Comparison of ENCODE assay signal across 24 cellular contexts in the genomic region with DNA sequence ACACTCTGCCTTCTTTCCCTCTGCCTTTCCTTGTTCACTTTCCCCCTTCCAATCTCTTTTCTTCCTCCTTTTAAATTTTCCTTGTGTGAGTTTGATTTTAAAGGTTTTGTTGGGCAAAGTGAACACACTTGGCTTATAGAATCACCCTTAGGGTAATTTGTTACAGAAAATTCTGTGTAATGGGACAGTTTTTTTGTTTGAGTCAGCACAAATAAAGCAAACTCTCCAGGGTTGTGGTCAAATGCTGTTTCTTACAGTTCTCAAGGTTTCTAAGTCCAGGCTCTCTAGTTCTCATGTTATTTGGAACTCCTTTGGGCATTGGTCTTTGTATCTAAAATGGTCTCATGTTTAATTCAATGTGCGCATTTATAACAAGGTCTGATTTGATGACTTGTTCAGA.
"Had no signal": no experiment of that assay in that cellular context is flagged by ENCODE, and none has a peak within 500 bp of the region (broad histone marks: within the 10 kb centered on the region; RNA-seq: fewer than 3 reads in every experiment).

No MANE protein-coding gene starts in this region.

- DNase-seq: colonic mucosa; dermis blood vessel endothelial cell; erythroblast; foreskin melanocyte; heart left ventricle; hippocampal formation; kidney glomerular epithelial cell; mesendoderm; naive thymus-derived CD4-positive, alpha-beta T cell; occipital lobe; psoas muscle; retina; spleen; stimulated activated CD4-positive, alpha-beta T cell treated with anti-CD3 and anti-CD28 coated beads, Interleukin-15, amount 100 ng/mL, for 24 hours; stimulated activated CD4-positive, alpha-beta T cell treated with anti-CD3 and anti-CD28 coated beads, Interleukin-1b, Interleukin-23, amount 100 ng/mL, for 48 hours; stimulated activated CD4-positive, alpha-beta T cell treated with anti-CD3 and anti-CD28 coated beads, Interleukin-4, amount 100 ng/mL, for 4 hours; stimulated activated naive B cell treated with anti-CD40 and anti-IgM and Interleukin-4, amounts not matched to agents 10 μg/mL and 1 μg/mL and 100 μg/mL, for 72 hours; stimulated activated naive CD8-positive, alpha-beta T cell treated with anti-CD3 and anti-CD28 coated beads, Interleukin-15, amount 100 ng/mL, for 72 hours; trophoblast cell had no signal

- H3K4me1 ChIP-seq: colonic mucosa, spleen had no signal

- ATAC-seq: heart left ventricle; naive thymus-derived CD4-positive, alpha-beta T cell; psoas muscle; sciatic nerve; stimulated activated naive B cell treated with anti-CD40 and anti-IgM and Interleukin-4, amounts not matched to agents 10 μg/mL and 1 μg/mL and 100 μg/mL, for 72 hours; stimulated activated naive CD8-positive, alpha-beta T cell treated with anti-CD3 and anti-CD28 coated beads, Interleukin-15, amount 100 ng/mL, for 72 hours had no signal

- H3K36me3 ChIP-seq: colonic mucosa, heart left ventricle, spleen, thoracic aorta had no signal

- H2AFZ ChIP-seq: parathyroid adenoma had no signal

- H3K9ac ChIP-seq: parathyroid adenoma had no signal

- H3K27ac ChIP-seq: colonic mucosa, heart left ventricle, parathyroid adenoma, psoas muscle, spleen, thoracic aorta had no signal

- H3K4me3 ChIP-seq: colonic mucosa, heart left ventricle, psoas muscle, spleen, thoracic aorta had no signal

- H3K9me3 ChIP-seq: colonic mucosa, heart left ventricle, psoas muscle, spleen, thoracic aorta had no signal

- H3K27ac Mint-ChIP-seq: naive thymus-derived CD4-positive, alpha-beta T cell; stimulated activated naive B cell treated with anti-CD40 and anti-IgM and Interleukin-4, amounts not matched to agents 10 μg/mL and 1 μg/mL and 100 μg/mL, for 72 hours; stimulated activated naive CD8-positive, alpha-beta T cell treated with anti-CD3 and anti-CD28 coated beads, Interleukin-15, amount 100 ng/mL, for 72 hours had no signal

- H3K27me3 ChIP-seq: colonic mucosa, heart left ventricle, spleen had no signal

- FAIRE-seq: endothelial cell of umbilical vein, islet of Langerhans had no signal

- H3K4me1 Mint-ChIP-seq: naive thymus-derived CD4-positive, alpha-beta T cell; stimulated activated naive B cell treated with anti-CD40 and anti-IgM and Interleukin-4, amounts not matched to agents 10 μg/mL and 1 μg/mL and 100 μg/mL, for 72 hours; stimulated activated naive CD8-positive, alpha-beta T cell treated with anti-CD3 and anti-CD28 coated beads, Interleukin-15, amount 100 ng/mL, for 72 hours had no signal

- H3K4me3 Mint-ChIP-seq: naive thymus-derived CD4-positive, alpha-beta T cell; stimulated activated naive B cell treated with anti-CD40 and anti-IgM and Interleukin-4, amounts not matched to agents 10 μg/mL and 1 μg/mL and 100 μg/mL, for 72 hours; stimulated activated naive CD8-positive, alpha-beta T cell treated with anti-CD3 and anti-CD28 coated beads, Interleukin-15, amount 100 ng/mL, for 72 hours had no signal

- H3K36me3 Mint-ChIP-seq: naive thymus-derived CD4-positive, alpha-beta T cell; stimulated activated naive B cell treated with anti-CD40 and anti-IgM and Interleukin-4, amounts not matched to agents 10 μg/mL and 1 μg/mL and 100 μg/mL, for 72 hours had no signal

- H3K9me3 Mint-ChIP-seq: stimulated activated naive CD8-positive, alpha-beta T cell treated with anti-CD3 and anti-CD28 coated beads, Interleukin-15, amount 100 ng/mL, for 72 hours had no signal
